ENCODE assay signal across 24 cellular contexts in genomic region chr6:149164199-149164745, GRCh38.
A peak's percentile ranks its signal among the peaks of the same experiment; 100 is the strongest.
DNase-seq lines count a peak whose midpoint lies in the region; TF ChIP-seq lines count a peak whose summit lies in the region.
"Had no signal": no experiment of that assay in that cellular context is flagged by ENCODE, and none has a peak within 500 bp of the region (broad histone marks: within the 10 kb centered on the region; RNA-seq: fewer than 3 reads in every experiment).

No MANE protein-coding gene starts in this region.

- DNase-seq in DMS 273 (lab: John Stamatoyannopoulos, UW; ENCODE audit: unreplicated experiment), result peak; percentile 9
- no peak for DNase-seq in DMS 273 treated with DMSO at 0.1 percent for 48 hours (lab: John Stamatoyannopoulos, UW)
- peak; percentile 6 for DNase-seq in EL
- DNase-seq in SK-N-MC (ENCODE audit: low read depth, low spot score), result peak; percentile 73
- peak; percentile 40 for DNase-seq in choroid plexus epithelial cell (ENCODE audit: low read depth)
- DNase-seq in retina, result no peak
- DNase-seq in stimulated activated CD8-positive, alpha-beta memory T cell treated with anti-CD3 and anti-CD28 coated beads, Interleukin-4, amount 100 ng/mL, for 48 hours, result no peak
- no peak for DNase-seq in stimulated activated CD4-positive, alpha-beta T cell treated with anti-CD3 and anti-CD28 coated beads, Interleukin-4, amount 100 ng/mL, for 4 hours
- DNase-seq: ACHN; BE2C; CD8-positive, alpha-beta memory T cell; DMS153; H9; KG1; NCI-H1105; NCI-H1436 treated with DMSO at 0.1 percent for 48 hours; NCI-H187 treated with DMSO at 0.1 percent for 48 hours; NCI-H446; NCI-H524 treated with DMSO at 0.1 percent for 48 hours; NCI-H774; NK-92 treated with Interleukin-12 subunit alpha and Interleukin-12 subunit beta, amount 100 ng/mL, for 24 hours; PC-3; SJCRH30 had no signal

- peak overlapping the region; percentile 28; the same call in 1 of the 2 replicates for H3K27ac ChIP-seq in SK-N-MC
- H3K27ac ChIP-seq: 22Rv1, SJCRH30 had no signal

- no peaks in the 10 kb centered on the region for H3K36me3 ChIP-seq in SK-N-MC (ENCODE audit: insufficient read depth, low read length)
- H3K36me3 ChIP-seq: BE2C, SJCRH30 had no signal

- H3K4me3 ChIP-seq in SK-N-MC, result peak overlapping the region; percentile 71
- H3K4me3 ChIP-seq in choroid plexus epithelial cell (ENCODE audit: low read depth, low read length), result no peak overlapping the region
- H3K4me3 ChIP-seq: SJCRH30 had no signal

- H3K9ac ChIP-seq in SK-N-MC (ENCODE audit: insufficient read length), result no peak overlapping the region

- H3K9me3 ChIP-seq in SK-N-MC (ENCODE audit: low read depth, low read length), result no peaks in the 10 kb centered on the region
- H3K9me3 ChIP-seq: BE2C, SJCRH30 had no signal

- no peak for TF ChIP-seq CTCF in choroid plexus epithelial cell (conservative IDR thresholded peaks at IDR 0.05; ENCODE audit: low read depth, low read length)

Comparison
In these comparisons a context has a peak if more than half of its experiments do, and no peak if none do; other contexts are left out.
1. DNase-seq: peak in DMS 273 (single experiment), EL (single experiment), SK-N-MC (single experiment) and choroid plexus epithelial cell (single experiment); none in DMS 273 treated with DMSO at 0.1 percent for 48 hours (single experiment), retina (single experiment), stimulated activated CD8-positive, alpha-beta memory T cell treated with anti-CD3 and anti-CD28 coated beads, Interleukin-4, amount 100 ng/mL, for 48 hours (single experiment) and stimulated activated CD4-positive, alpha-beta T cell treated with anti-CD3 and anti-CD28 coated beads, Interleukin-4, amount 100 ng/mL, for 4 hours (0 of 2).